Comparison of ENCODE assay signal across 9 cellular contexts in genomic region chr21:34884346-34884929, GRCh38.
DNase-seq lines count a peak whose midpoint lies in the region; ATAC-seq and TF ChIP-seq lines count a peak whose summit lies in the region.
"Had no signal": no experiment of that assay in that cellular context is flagged by ENCODE, and none has a peak within 500 bp of the region (broad histone marks: within the 10 kb centered on the region; RNA-seq: fewer than 3 reads in every experiment).

No MANE protein-coding gene starts in this region.

- H3K27me3 ChIP-seq in duodenal mucosa (ENCODE audit: control insufficient read depth in 1 of 2, insufficient read depth in 2 of 2, low read length in 2 of 2): no peaks in the 10 kb centered on the region
- no peaks in the 10 kb centered on the region for H3K27me3 ChIP-seq in prostate gland (replicated peaks; ENCODE audit: insufficient read depth)
- no peaks in the 10 kb centered on the region for H3K27me3 ChIP-seq in testis

- no peaks in the 10 kb centered on the region; the same call in 1 of the 2 replicates for H3K79me2 ChIP-seq in OCI-LY7 (ENCODE audit: insufficient read depth, low read depth, low read length)

- peaks cover 29% of the 10 kb centered on the region; the same call in 1 of the 2 replicates for H4K20me1 ChIP-seq in OCI-LY7 (ENCODE audit: insufficient read depth, low read length)

- peaks cover 38% of the 10 kb centered on the region for H3K4me1 ChIP-seq in OCI-LY7 (ENCODE audit: insufficient read depth, low read length, poor library complexity, severe bottlenecking)
- peaks cover 20 to 35% of the 10 kb centered on the region in 2 donors for H3K4me1 ChIP-seq in duodenal mucosa (ENCODE audit: control insufficient read depth in 1 of 2, insufficient read depth in 2 of 2, low read length in 2 of 2)
- H3K4me1 ChIP-seq in prostate gland (replicated peaks): no peaks in the 10 kb centered on the region
- H3K4me1 ChIP-seq in testis: no peaks in the 10 kb centered on the region

- CTCF ChIA-PET in OCI-LY7 (lab: Charles Lee; ENCODE audit: unreplicated experiment): no interaction called here

- no peak for TF ChIP-seq CTCF in OCI-LY7 (conservative IDR thresholded peaks at IDR 0.05; ENCODE audit: low read length)
- no peak for TF ChIP-seq CTCF in prostate gland (IDR thresholded peaks at IDR 0.05)
- TF ChIP-seq CTCF in testis (IDR thresholded peaks at IDR 0.05): no peak

- POLR2A ChIA-PET in OCI-LY7 (lab: Charles Lee): no interaction called here

- BruUV-seq in OCI-LY7 (replicated peaks; lab: Mats Ljungman, UMichigan): no TSS peak

- intact Hi-C loops in OCI-LY7 (cut with micrococcal nuclease; ENCODE audit: unreplicated experiment): no loop called here
- intact Hi-C loops in prostate gland (cut with DNase I): loop anchor here (10.0 kb wide), 1 partner anchor 190 kb away; no protein-coding TSS in a partner anchor
- intact Hi-C loops in posterior cingulate gyrus (cut with DNase I): loop anchor here (10.0 kb wide), 1 partner anchor 1050 kb away; no protein-coding TSS in a partner anchor
- intact Hi-C loops in testis (cut with DNase I; ENCODE audit: low total_unique reads): loop anchor here (10.0 kb wide), 1 partner anchor 140 kb away; no protein-coding TSS in a partner anchor

- peaks cover 27% of the 10 kb centered on the region; the same call in 1 of the 2 replicates for H3K36me3 ChIP-seq in OCI-LY7 (ENCODE audit: insufficient read depth, low read length)
- peaks cover 4% of the 10 kb centered on the region in 2 donors for H3K36me3 ChIP-seq in duodenal mucosa (ENCODE audit: control insufficient read depth in 1 of 2, insufficient read depth in 2 of 2, low read length in 2 of 2)
- H3K36me3 ChIP-seq in prostate gland: no peaks in the 10 kb centered on the region
- no peaks in the 10 kb centered on the region for H3K36me3 ChIP-seq in testis (ENCODE audit: low read depth, missing control alignments)

- 30% methylated on average over 3 of the region's 3 CpGs for WGBS in prostate gland
- 83% methylated on average over 3 of the region's 3 CpGs for WGBS in testis, 2 donors

- no peak for ATAC-seq in GM21515 (IDR thresholded peaks at IDR 0.05; ENCODE audit: unreplicated experiment)
- no peak for ATAC-seq in HG03097 (IDR thresholded peaks at IDR 0.05; ENCODE audit: low FRiP score, unreplicated experiment)

- H3K4me2 ChIP-seq in OCI-LY7 (ENCODE audit: low read length): peak overlapping the region; percentile 32; the same call in 1 of the 2 replicates

- DNase-seq in OCI-LY7 (ENCODE audit: low spot score) (no peak), prostate gland (ENCODE audit: low spot score) (no peak), posterior cingulate gyrus (no peak), testis (no peak)
- DNase-seq: NCI-H526 treated with DMSO at 0.1 percent for 48 hours had no signal

- H3K4me3 ChIP-seq in GM08714 (ENCODE audit: low read length) (peak overlapping the region; percentile 23; the same call in 1 of the 2 replicates), OCI-LY7 (ENCODE audit: low read depth, low read length, poor library complexity, severe bottlenecking) (no peak overlapping the region), duodenal mucosa (ENCODE audit: low read depth in 1 of 2, low read length in 2 of 2) (peak overlapping the region; percentile 47 to 90), prostate gland (peak overlapping the region; percentile 58 to 83), testis (no peak overlapping the region)

- H3K9me3 ChIP-seq in OCI-LY7 (ENCODE audit: low read length): no peaks in the 10 kb centered on the region
- no peaks in the 10 kb centered on the region for H3K9me3 ChIP-seq in duodenal mucosa (ENCODE audit: control insufficient read depth in 1 of 2, low read length in 2 of 2)
- H3K9me3 ChIP-seq in prostate gland: no peaks in the 10 kb centered on the region
- H3K9me3 ChIP-seq in testis: no peaks in the 10 kb centered on the region

- TF ChIP-seq POLR2A in prostate gland (IDR thresholded peaks at IDR 0.05) (no peak), testis (IDR thresholded peaks at IDR 0.05) (no peak)

- peak overlapping the region; percentile 55 to 91 for H3K9ac ChIP-seq in duodenal mucosa (ENCODE audit: low read depth in 1 of 2, low read length in 2 of 2)

- no peak overlapping the region for H2AFZ ChIP-seq in OCI-LY7 (ENCODE audit: low read length)

- H3K27ac ChIP-seq in OCI-LY7 (ENCODE audit: low read depth, low read length, poor library complexity, severe bottlenecking) (no peak overlapping the region), duodenal mucosa (ENCODE audit: low read depth, low read length) (peak overlapping the region; percentile 30), prostate gland (peak overlapping the region; percentile 82 to 88), testis (no peak overlapping the region)

- H3K9me2 ChIP-seq in OCI-LY7 (ENCODE audit: insufficient read depth, low read length): no peaks in the 10 kb centered on the region

Comparison
In these comparisons a context has a peak if more than half of its experiments do, and no peak if none do; other contexts are left out.
1. H3K4me3 ChIP-seq: peak in GM08714 (single experiment), duodenal mucosa (2 of 2) and prostate gland (2 of 2); none in OCI-LY7 (single experiment) and testis (0 of 2).
2. H3K27ac ChIP-seq: peak in duodenal mucosa (single experiment) and prostate gland (2 of 2); none in OCI-LY7 (single experiment) and testis (0 of 2).